Comparison of ENCODE assay signal across 27 cellular contexts in genomic region chr3:186237915-186238314, GRCh38.
"Had no signal": no experiment of that assay in that cellular context is flagged by ENCODE, and none has a peak within 500 bp of the region (broad histone marks: within the 10 kb centered on the region; RNA-seq: fewer than 3 reads in every experiment).

No MANE protein-coding gene starts in this region.

- H3K4me3 ChIP-seq: lower lobe of right lung, mucosa of descending colon, pancreas, right lobe of liver, suprapubic skin, transverse colon, vagina had no signal

- H3K27me3 ChIP-seq: neutrophil, pancreas, right lobe of liver, suprapubic skin, transverse colon, vagina had no signal

- H3K36me3 ChIP-seq: lower lobe of right lung, pancreas, right lobe of liver, suprapubic skin, transverse colon, vagina had no signal

- DNase-seq: cortex of kidney; effector memory CD8-positive, alpha-beta T cell; erythroblast; hypothalamus; immature natural killer cell; islet precursor cell; kidney glomerular epithelial cell; left colon; left ventricle myocardium superior; lower lobe of right lung; mucosa of descending colon; naive B cell; pancreas; right lobe of liver; small intestine; stimulated activated CD4-positive, alpha-beta T cell treated with anti-CD3 and anti-CD28 coated beads, Interleukin-15, amount 100 ng/mL, for 24 hours; stimulated activated CD4-positive, alpha-beta T cell treated with anti-CD3 and anti-CD28 coated beads, Interleukin-4, amount 100 ng/mL, for 1 hour; stimulated activated CD8-positive, alpha-beta memory T cell treated with anti-CD3 and anti-CD28 coated beads, Interleukin-4, amount 100 ng/mL, for 48 hours; stimulated activated naive CD4-positive, alpha-beta T cell; stimulated activated naive CD8-positive, alpha-beta T cell treated with anti-CD3 and anti-CD28 coated beads, Interleukin-15, amount 100 ng/mL, for 72 hours; transverse colon had no signal

- FAIRE-seq: endometrium, frontal cortex, pancreas, small intestine had no signal

- H3K9me3 ChIP-seq: lower lobe of right lung, mucosa of descending colon, neutrophil, pancreas, right lobe of liver, suprapubic skin, transverse colon, vagina had no signal

- ATAC-seq: effector memory CD8-positive, alpha-beta T cell; left colon; lower lobe of right lung; mucosa of descending colon; natural killer cell treated with Interleukin-12 subunit alpha and Interleukin-12 subunit beta and Interleukin-15 and Interleukin-18, amount 100 ng/mL, for 72 hours; pancreas; right lobe of liver; stimulated activated naive CD8-positive, alpha-beta T cell treated with anti-CD3 and anti-CD28 coated beads, Interleukin-15, amount 100 ng/mL, for 72 hours had no signal

- H3K4me1 ChIP-seq: pancreas had no signal

- H3K27ac ChIP-seq: lower lobe of right lung, neutrophil, pancreas, right lobe of liver, suprapubic skin, transverse colon, vagina had no signal
